ENCODE assay signal across 1 cellular context in genomic region chr2:156536534-156536933, GRCh38.
TF ChIP-seq lines count a peak whose summit lies in the region.

No MANE protein-coding gene starts in this region.

TF ChIP-seq in IMR-90, 13 proteins besides CTCF, POLR2A, EP300 and RAD21 (continued from another document):
- peak; percentile 24; the same call in 1 of the 2 replicates for TF ChIP-seq MAFK (IDR thresholded peaks at IDR 0.05; ENCODE audit: low read depth, low read length)
